1 cellular context compared by ENCODE assay signal in the genomic region with DNA sequence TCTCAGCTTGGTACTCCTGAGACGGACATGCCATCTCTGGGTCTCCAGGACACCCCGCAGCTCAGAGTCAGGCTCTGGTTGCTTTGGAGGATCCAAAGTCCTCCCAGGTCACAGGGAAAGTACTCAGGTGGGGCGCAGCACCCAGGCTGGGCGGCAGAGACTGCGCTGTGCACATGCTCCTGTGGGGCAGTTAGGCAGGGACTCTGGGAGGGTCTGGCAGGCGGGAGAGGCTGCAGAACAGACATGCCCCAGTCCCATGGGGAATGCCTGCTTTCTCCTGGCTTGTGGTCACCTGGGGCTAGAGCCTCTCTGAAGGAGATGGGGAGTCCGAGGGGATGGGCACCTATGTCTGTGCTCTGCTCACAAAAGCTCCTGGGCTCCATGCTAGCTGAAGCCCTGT.
TF ChIP-seq lines count a peak whose summit lies in the region.

No MANE protein-coding gene starts in this region.

TF ChIP-seq in HepG2, 621 proteins besides CTCF, POLR2A, EP300 and RAD21 (continued from another document):
- TF ChIP-seq, protein P1, sequence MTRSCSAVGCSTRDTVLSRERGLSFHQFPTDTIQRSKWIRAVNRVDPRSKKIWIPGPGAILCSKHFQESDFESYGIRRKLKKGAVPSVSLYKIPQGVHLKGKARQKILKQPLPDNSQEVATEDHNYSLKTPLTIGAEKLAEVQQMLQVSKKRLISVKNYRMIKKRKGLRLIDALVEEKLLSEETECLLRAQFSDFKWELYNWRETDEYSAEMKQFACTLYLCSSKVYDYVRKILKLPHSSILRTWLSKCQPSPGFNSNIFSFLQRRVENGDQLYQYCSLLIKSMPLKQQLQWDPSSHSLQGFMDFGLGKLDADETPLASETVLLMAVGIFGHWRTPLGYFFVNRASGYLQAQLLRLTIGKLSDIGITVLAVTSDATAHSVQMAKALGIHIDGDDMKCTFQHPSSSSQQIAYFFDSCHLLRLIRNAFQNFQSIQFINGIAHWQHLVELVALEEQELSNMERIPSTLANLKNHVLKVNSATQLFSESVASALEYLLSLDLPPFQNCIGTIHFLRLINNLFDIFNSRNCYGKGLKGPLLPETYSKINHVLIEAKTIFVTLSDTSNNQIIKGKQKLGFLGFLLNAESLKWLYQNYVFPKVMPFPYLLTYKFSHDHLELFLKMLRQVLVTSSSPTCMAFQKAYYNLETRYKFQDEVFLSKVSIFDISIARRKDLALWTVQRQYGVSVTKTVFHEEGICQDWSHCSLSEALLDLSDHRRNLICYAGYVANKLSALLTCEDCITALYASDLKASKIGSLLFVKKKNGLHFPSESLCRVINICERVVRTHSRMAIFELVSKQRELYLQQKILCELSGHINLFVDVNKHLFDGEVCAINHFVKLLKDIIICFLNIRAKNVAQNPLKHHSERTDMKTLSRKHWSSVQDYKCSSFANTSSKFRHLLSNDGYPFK (CRISPR knock-in tag; IDR thresholded peaks at IDR 0.05; ENCODE audit: borderline replicate concordance) = no peak
- TF ChIP-seq HOXD1 (CRISPR knock-in tag; IDR thresholded peaks at IDR 0.05) = no peak
